Comparison of ENCODE assay signal across 1 cellular context in the genomic region with DNA sequence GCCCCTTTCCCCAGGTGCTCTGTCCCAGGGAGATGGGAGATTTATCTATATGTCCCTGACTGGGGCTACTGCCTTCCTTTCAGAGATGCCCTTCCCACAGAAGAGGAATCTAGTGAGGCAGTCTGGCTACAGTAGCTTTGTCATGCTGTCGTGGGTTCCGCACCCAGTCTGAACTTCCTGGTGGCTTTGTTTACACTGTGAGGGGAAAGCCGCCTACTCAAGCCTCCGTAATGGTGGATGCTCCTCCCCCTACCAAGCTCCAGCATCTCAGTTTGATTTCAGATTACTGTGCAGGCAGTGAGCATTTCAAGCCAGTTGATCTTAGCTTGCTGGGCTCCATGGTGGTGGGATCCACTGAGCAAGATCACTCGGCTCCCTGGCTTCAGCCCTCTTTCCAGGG.
TF ChIP-seq lines count a peak whose summit lies in the region.

No MANE protein-coding gene starts in this region.

TF ChIP-seq in HepG2, 621 proteins besides CTCF, POLR2A, EP300 and RAD21:
- TF ChIP-seq, protein P1, sequence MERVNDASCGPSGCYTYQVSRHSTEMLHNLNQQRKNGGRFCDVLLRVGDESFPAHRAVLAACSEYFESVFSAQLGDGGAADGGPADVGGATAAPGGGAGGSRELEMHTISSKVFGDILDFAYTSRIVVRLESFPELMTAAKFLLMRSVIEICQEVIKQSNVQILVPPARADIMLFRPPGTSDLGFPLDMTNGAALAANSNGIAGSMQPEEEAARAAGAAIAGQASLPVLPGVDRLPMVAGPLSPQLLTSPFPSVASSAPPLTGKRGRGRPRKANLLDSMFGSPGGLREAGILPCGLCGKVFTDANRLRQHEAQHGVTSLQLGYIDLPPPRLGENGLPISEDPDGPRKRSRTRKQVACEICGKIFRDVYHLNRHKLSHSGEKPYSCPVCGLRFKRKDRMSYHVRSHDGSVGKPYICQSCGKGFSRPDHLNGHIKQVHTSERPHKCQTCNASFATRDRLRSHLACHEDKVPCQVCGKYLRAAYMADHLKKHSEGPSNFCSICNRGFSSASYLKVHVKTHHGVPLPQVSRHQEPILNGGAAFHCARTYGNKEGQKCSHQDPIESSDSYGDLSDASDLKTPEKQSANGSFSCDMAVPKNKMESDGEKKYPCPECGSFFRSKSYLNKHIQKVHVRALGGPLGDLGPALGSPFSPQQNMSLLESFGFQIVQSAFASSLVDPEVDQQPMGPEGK (CRISPR knock-in tag; IDR thresholded peaks at IDR 0.05): no peak
- TF ChIP-seq KDM6A (CRISPR knock-in tag; IDR thresholded peaks at IDR 0.05; ENCODE audit: low read depth): no peak
- no peak for TF ChIP-seq FOXA1 (IDR thresholded peaks at IDR 0.05)
- 0 out of 2 replicates have a peak, but pooled peaks have one; percentile 10 for TF ChIP-seq FOXA1 (CRISPR knock-in tag; IDR thresholded peaks at IDR 0.05)
